In genomic region chr19:8184274-8184673, GRCh38 we compare ENCODE assay signal across 12 cellular contexts. TPM values are rescaled to one million over a fixed set of nuclear protein-coding genes. Genes with fewer than 3 reads are reported as not detected.
"Had no signal": no experiment of that assay in that cellular context is flagged by ENCODE, and none has a peak within 500 bp of the region (broad histone marks: within the 10 kb centered on the region; RNA-seq: fewer than 3 reads in every experiment).

No MANE protein-coding gene starts in this region.

- H3K36me3 ChIP-seq: HAP-1 had no signal

- H3K4me1 ChIP-seq: HAP-1 had no signal

- H3K9ac ChIP-seq: GM23248 had no signal

- H2AFZ ChIP-seq: GM23248 had no signal

- DNase-seq: GM23248, GOT3, H7, H9, HCEC 1CT, HFFc6 had no signal

- H3K9me3 ChIP-seq: HAP-1 had no signal

- ATAC-seq: GM23338, HCT116 had no signal

- H3K4me2 ChIP-seq: GM23338 had no signal

- H3K27ac ChIP-seq: GM23248 had no signal

- H3K4me3 ChIP-seq: GM23248, GM23338, HAP-1 had no signal

- FAIRE-seq: H1, H54 had no signal

RNA-seq across cellular contexts. Expression of gene CERS4, which starts 24.9 kb away (rescaled TPM):
- total RNA-seq: GM23248, HFFc6 had no signal
- polyA plus RNA-seq: GM23248 had no signal

RNA-seq across cellular contexts. Expression of gene FBN3, which starts 34.9 kb away (rescaled TPM):
- total RNA-seq: GM23248, H4, HFFc6 had no signal
- polyA plus RNA-seq: GM23248 had no signal
